Comparison of ENCODE assay signal across 1 cellular context in the genomic region with DNA sequence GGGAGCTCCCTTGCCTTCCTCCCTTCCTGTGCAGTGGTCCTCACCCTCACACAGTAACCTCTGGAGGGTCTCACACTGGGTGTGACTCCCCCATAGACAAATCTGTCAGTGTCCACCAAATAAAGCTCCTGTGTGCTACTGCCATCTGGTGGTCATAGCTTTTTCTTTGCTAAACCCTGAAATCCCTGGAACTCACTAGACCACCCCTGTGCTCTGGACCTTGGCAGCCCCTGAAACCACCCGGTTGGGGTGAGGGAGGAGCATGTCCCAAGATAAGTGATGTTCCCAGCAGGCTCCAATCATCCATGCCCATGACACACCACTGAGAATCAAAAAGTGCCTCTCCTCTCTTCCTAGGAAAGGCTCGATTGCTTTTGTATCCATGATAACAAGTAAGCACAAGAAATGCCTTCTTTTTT.
A peak's percentile ranks its signal among the peaks of the same experiment; 100 is the strongest.
TF ChIP-seq lines count a peak whose summit lies in the region.

No MANE protein-coding gene starts in this region.

TF ChIP-seq in GM12878, 131 proteins besides CTCF, POLR2A, EP300 and RAD21:
- TF ChIP-seq, protein P1, sequence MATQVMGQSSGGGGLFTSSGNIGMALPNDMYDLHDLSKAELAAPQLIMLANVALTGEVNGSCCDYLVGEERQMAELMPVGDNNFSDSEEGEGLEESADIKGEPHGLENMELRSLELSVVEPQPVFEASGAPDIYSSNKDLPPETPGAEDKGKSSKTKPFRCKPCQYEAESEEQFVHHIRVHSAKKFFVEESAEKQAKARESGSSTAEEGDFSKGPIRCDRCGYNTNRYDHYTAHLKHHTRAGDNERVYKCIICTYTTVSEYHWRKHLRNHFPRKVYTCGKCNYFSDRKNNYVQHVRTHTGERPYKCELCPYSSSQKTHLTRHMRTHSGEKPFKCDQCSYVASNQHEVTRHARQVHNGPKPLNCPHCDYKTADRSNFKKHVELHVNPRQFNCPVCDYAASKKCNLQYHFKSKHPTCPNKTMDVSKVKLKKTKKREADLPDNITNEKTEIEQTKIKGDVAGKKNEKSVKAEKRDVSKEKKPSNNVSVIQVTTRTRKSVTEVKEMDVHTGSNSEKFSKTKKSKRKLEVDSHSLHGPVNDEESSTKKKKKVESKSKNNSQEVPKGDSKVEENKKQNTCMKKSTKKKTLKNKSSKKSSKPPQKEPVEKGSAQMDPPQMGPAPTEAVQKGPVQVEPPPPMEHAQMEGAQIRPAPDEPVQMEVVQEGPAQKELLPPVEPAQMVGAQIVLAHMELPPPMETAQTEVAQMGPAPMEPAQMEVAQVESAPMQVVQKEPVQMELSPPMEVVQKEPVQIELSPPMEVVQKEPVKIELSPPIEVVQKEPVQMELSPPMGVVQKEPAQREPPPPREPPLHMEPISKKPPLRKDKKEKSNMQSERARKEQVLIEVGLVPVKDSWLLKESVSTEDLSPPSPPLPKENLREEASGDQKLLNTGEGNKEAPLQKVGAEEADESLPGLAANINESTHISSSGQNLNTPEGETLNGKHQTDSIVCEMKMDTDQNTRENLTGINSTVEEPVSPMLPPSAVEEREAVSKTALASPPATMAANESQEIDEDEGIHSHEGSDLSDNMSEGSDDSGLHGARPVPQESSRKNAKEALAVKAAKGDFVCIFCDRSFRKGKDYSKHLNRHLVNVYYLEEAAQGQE (IDR thresholded peaks at IDR 0.05; ENCODE audit: low read depth, low read length), result no peak
- TF ChIP-seq YY1 (IDR thresholded peaks at IDR 0.05; ENCODE audit: low read depth, low read length) (0 out of 2 replicates have a peak, but pooled peaks have one; percentile 27), SMC3 (IDR thresholded peaks at IDR 0.05; ENCODE audit: borderline replicate concordance, low read length) (peak; percentile 83)
